8 cellular contexts compared by ENCODE assay signal in genomic region chr5:110865400-110866094, GRCh38.
DNase-seq lines count a peak whose midpoint lies in the region; ATAC-seq and TF ChIP-seq lines count a peak whose summit lies in the region.

No MANE protein-coding gene starts in this region.

- H3K36me3 ChIP-seq in WERI-Rb-1 (no peaks in the 10 kb centered on the region), liver (ENCODE audit: control insufficient read depth in 4 of 4, insufficient read depth in 3 of 4, low read depth in 1 of 4, low read length in 3 of 4) (no peaks in the 10 kb centered on the region)

- DNase-seq in AG20443 (ENCODE audit: low spot score) (peak; percentile 26), HuH-7.5 (ENCODE audit: low spot score) (peak; percentile 20), WERI-Rb-1 (peak; percentile 33), coronary artery (ENCODE audit: low spot score) (no peak), globus pallidus (ENCODE audit: low spot score) (no peak)
- DNase-seq in activated T-cell treated with anti-CD3 and anti-CD28 coated beads, Interleukin-2, amount 50 U/mL, for 1 hour = no peak

- ATAC-seq in GM18868 (IDR thresholded peaks at IDR 0.05; ENCODE audit: unreplicated experiment) = peak; percentile 60

- no peak overlapping the region for H3K4me3 ChIP-seq in WERI-Rb-1 (ENCODE audit: low read depth, low read length)
- H3K4me3 ChIP-seq in liver (ENCODE audit: low read depth in 1 of 3, low read length in 3 of 3) = no peak overlapping the region
- no peak overlapping the region for H3K4me3 ChIP-seq in coronary artery

- H3K27me3 ChIP-seq in WERI-Rb-1 (ENCODE audit: insufficient read depth, low read depth, severe bottlenecking) (no peaks in the 10 kb centered on the region), liver (ENCODE audit: control insufficient read depth in 4 of 4, insufficient read depth in 4 of 4, low read length in 3 of 4) (no peaks in the 10 kb centered on the region)

- TF ChIP-seq CTCF in WERI-Rb-1 (IDR thresholded peaks at IDR 0.05; ENCODE audit: low read depth, low read length) (peak; percentile 67), liver (IDR thresholded peaks at IDR 0.05; ENCODE audit: low read depth, low read length, missing input control) (no peak), coronary artery (IDR thresholded peaks at IDR 0.05) (no peak)

- H3K4me1 ChIP-seq in liver (ENCODE audit: control insufficient read depth in 4 of 4, insufficient read depth in 4 of 4, low read length in 3 of 4) = no peaks in the 10 kb centered on the region

- 76% methylated on average over 4 of the region's 4 CpGs for WGBS in liver

- peak; percentile 49 to 65 for TF ChIP-seq RAD21 in liver (IDR thresholded peaks at IDR 0.05)

- H3K27ac ChIP-seq in WERI-Rb-1 (no peak overlapping the region), liver (ENCODE audit: low read depth in 1 of 2, low read length in 2 of 2) (no peak overlapping the region), coronary artery (no peak overlapping the region)

- H3K9ac ChIP-seq in liver (ENCODE audit: low read depth in 1 of 2, low read length in 2 of 2) = no peak overlapping the region

- H3K9me3 ChIP-seq in WERI-Rb-1 (ENCODE audit: severe bottlenecking) = no peaks in the 10 kb centered on the region
- H3K9me3 ChIP-seq in liver (ENCODE audit: control insufficient read depth in 4 of 4, low read length in 3 of 4) = no peaks in the 10 kb centered on the region

TF ChIP-seq in liver, 16 proteins besides CTCF, POLR2A, EP300 and RAD21:
- TF ChIP-seq HNF4A (conservative IDR thresholded peaks at IDR 0.05) = no peak
- TF ChIP-seq GABPA (IDR thresholded peaks at IDR 0.05 in 1 of 2, conservative IDR thresholded peaks at IDR 0.05 in 1 of 2) = no peak
- TF ChIP-seq REST (IDR thresholded peaks at IDR 0.05) = peak; percentile 98
- TF ChIP-seq ATF3 (IDR thresholded peaks at IDR 0.05) = no peak

Comparison
In these comparisons a context has a peak if more than half of its experiments do, and no peak if none do; other contexts are left out.
1. DNase-seq: peak in AG20443 (single experiment), HuH-7.5 (single experiment) and WERI-Rb-1 (single experiment); none in activated T-cell treated with anti-CD3 and anti-CD28 coated beads, Interleukin-2, amount 50 U/mL, for 1 hour (single experiment), coronary artery (single experiment) and globus pallidus (single experiment).